1 cellular context compared by ENCODE assay signal in the genomic region with DNA sequence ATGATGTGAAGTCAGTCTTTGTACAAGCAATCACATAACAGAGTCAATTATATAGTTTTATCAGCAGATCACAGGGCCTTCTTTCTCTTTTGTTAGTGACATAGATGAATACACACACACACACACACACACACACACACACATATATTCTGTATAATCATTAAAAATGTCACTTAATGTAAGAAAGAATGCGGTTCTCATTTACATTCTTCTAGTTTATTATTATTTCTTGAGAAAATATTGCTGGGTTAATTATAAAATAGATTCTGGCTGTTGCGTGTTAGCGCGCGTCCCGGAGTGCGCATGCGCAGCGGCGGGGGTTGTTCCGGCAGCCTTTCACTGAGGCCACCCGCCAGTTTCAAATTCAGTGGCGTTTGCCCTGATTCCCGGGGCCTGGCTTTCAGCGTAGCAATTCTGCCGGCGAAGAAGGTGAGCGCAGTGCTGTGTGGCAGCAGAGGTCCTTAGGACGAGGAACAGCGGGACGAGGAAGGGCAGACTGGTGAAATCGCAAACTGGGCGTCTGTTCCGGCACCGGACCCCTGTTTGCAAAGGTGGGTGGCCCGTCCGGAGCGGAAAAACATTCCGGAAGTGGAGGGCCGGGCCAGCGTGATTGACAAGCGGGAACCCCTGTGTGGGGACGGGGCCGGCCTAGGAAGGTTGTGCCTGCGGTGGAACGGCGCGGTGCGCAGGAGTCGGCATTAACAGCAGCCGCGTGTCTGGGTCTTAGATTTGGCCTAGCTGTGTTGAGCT.
TF ChIP-seq lines count a peak whose summit lies in the region.

No MANE protein-coding gene starts in this region.

TF ChIP-seq in IMR-90, 13 proteins besides CTCF, POLR2A, EP300 and RAD21:
- TF ChIP-seq MXI1 (IDR thresholded peaks at IDR 0.05; ENCODE audit: borderline replicate concordance, low read depth, low read length) (peak; percentile 84), MAZ (IDR thresholded peaks at IDR 0.05; ENCODE audit: borderline replicate concordance, low read depth, low read length) (peak; percentile 64; the same call in 1 of the 2 replicates)
TF ChIP-seq in IMR-90: peak in this region for 2; not testable (repeated sequence) for 11.
